Comparison of ENCODE assay signal across 8 cellular contexts in genomic region chr11:9765320-9766101, GRCh38.
DNase-seq lines count a peak whose midpoint lies in the region; ATAC-seq, FAIRE-seq and TF ChIP-seq lines count a peak whose summit lies in the region.

No MANE protein-coding gene starts in this region.

- peak; percentile 50 for ATAC-seq in HG03095 (IDR thresholded peaks at IDR 0.05; ENCODE audit: unreplicated experiment)
- ATAC-seq in activated CD8-positive, alpha-beta T cell treated with anti-CD3 and anti-CD28 coated beads for 36 hours, result no peak
- ATAC-seq in GM21723 (IDR thresholded peaks at IDR 0.05; ENCODE audit: unreplicated experiment), result no peak

- H3K4me1 ChIP-seq in mucosa of rectum (ENCODE audit: control insufficient read depth in 2 of 2, insufficient read depth in 2 of 2, low read length in 2 of 2), result peaks cover 6 to 7% of the 10 kb centered on the region in 2 donors

- no peaks in the 10 kb centered on the region for H3K9me3 Mint-ChIP-seq in activated CD8-positive, alpha-beta T cell treated with anti-CD3 and anti-CD28 coated beads for 36 hours

- no peak for TF ChIP-seq CTCF in AG10803 (conservative IDR thresholded peaks at IDR 0.05; ENCODE audit: low read length)
- TF ChIP-seq CTCF in activated CD8-positive, alpha-beta T cell treated with anti-CD3 and anti-CD28 coated beads for 36 hours (IDR thresholded peaks at IDR 0.05), result no peak

- H3K36me3 Mint-ChIP-seq in activated CD8-positive, alpha-beta T cell treated with anti-CD3 and anti-CD28 coated beads for 36 hours (ENCODE audit: low read depth), result peaks cover 14% of the 10 kb centered on the region

- H3K9me3 ChIP-seq in mucosa of rectum (ENCODE audit: control insufficient read depth in 2 of 2, low read length in 2 of 2), result no peaks in the 10 kb centered on the region

- no peaks in the 10 kb centered on the region for H3K27me3 Mint-ChIP-seq in activated CD8-positive, alpha-beta T cell treated with anti-CD3 and anti-CD28 coated beads for 36 hours

- H3K27me3 ChIP-seq in mucosa of rectum (ENCODE audit: control insufficient read depth in 2 of 2, insufficient read depth in 2 of 2, low read length in 2 of 2), result no peaks in the 10 kb centered on the region

- DNase-seq in AG10803 (ENCODE audit: low read depth), result peak; percentile 98
- DNase-seq in cerebellar cortex (ENCODE audit: low spot score), result peak; percentile 87
- DNase-seq in activated CD8-positive, alpha-beta T cell treated with anti-CD3 and anti-CD28 coated beads for 36 hours, result no peak
- DNase-seq in OCI-M2 (lab: John Stamatoyannopoulos, UW; ENCODE audit: unreplicated experiment), result no peak
- DNase-seq in GM12891 (ENCODE audit: insufficient read length, low spot score), result no peak

- intact Hi-C loops in activated CD8-positive, alpha-beta T cell treated with anti-CD3 and anti-CD28 coated beads for 36 hours (cut with micrococcal nuclease), result no loop called here

- FAIRE-seq in GM12891 (lab: Jason Lieb, UNC), result no peak

- H3K27ac ChIP-seq in mucosa of rectum (ENCODE audit: low read depth in 2 of 2, low read length in 2 of 2), result peak overlapping the region; percentile 46 to 59

- H3K4me3 ChIP-seq in AG10803 (ENCODE audit: low read length) (no peak overlapping the region), mucosa of rectum (ENCODE audit: low read length in 2 of 2) (no peak overlapping the region)

- H3K4me1 Mint-ChIP-seq in activated CD8-positive, alpha-beta T cell treated with anti-CD3 and anti-CD28 coated beads for 36 hours (ENCODE audit: low read depth), result peaks cover 22% of the 10 kb centered on the region

- POLR2A ChIA-PET in activated CD8-positive, alpha-beta T cell treated with anti-CD3 and anti-CD28 coated beads for 36 hours (lab: Charles Lee), result no interaction called here

- H3K36me3 ChIP-seq in mucosa of rectum (ENCODE audit: control insufficient read depth in 2 of 2, insufficient read depth in 2 of 2, low read length in 2 of 2), result no peaks in the 10 kb centered on the region

- TF ChIP-seq POLR2A in GM12891 (IDR thresholded peaks at IDR 0.05; ENCODE audit: low read depth, low read length), result no peak

- no peak overlapping the region for H3K9ac ChIP-seq in mucosa of rectum (ENCODE audit: low read depth in 1 of 2, low read length in 2 of 2)

- CTCF ChIA-PET in activated CD8-positive, alpha-beta T cell treated with anti-CD3 and anti-CD28 coated beads for 36 hours (lab: Charles Lee), result interaction anchor here (0.6 to 1.4 kb wide), 3 partner anchors 18 to 542 kb away, joined by 3 to 6 read pairs (median 3); no protein-coding TSS in a partner anchor

- no peak overlapping the region for H3K27ac Mint-ChIP-seq in activated CD8-positive, alpha-beta T cell treated with anti-CD3 and anti-CD28 coated beads for 36 hours

- no peak overlapping the region for H3K4me3 Mint-ChIP-seq in activated CD8-positive, alpha-beta T cell treated with anti-CD3 and anti-CD28 coated beads for 36 hours

TF ChIP-seq in GM12891, 5 proteins besides CTCF, POLR2A, EP300 and RAD21:
- no peak for TF ChIP-seq SPI1 (IDR thresholded peaks at IDR 0.05; ENCODE audit: low read depth, low read length)
- TF ChIP-seq PAX5 (IDR thresholded peaks at IDR 0.05; ENCODE audit: insufficient read depth, low read length, severe bottlenecking), result no peak
- no peak for TF ChIP-seq TAF1 (IDR thresholded peaks at IDR 0.05; ENCODE audit: low read depth, low read length)
- no peak for TF ChIP-seq POLR2AphosphoS5 (IDR thresholded peaks at IDR 0.05; ENCODE audit: low read depth, low read length)
- no peak for TF ChIP-seq POU2F2 (IDR thresholded peaks at IDR 0.05; ENCODE audit: low read depth, low read length)
TF ChIP-seq in GM12891: peak in this region for 0.

Comparison
In these comparisons a context has a peak if more than half of its experiments do, and no peak if none do; other contexts are left out.
1. DNase-seq: peak in AG10803 (single experiment) and cerebellar cortex (single experiment); none in activated CD8-positive, alpha-beta T cell treated with anti-CD3 and anti-CD28 coated beads for 36 hours (single experiment), OCI-M2 (single experiment) and GM12891 (single experiment).